ENCODE assay signal across 1 cellular context in the genomic region with DNA sequence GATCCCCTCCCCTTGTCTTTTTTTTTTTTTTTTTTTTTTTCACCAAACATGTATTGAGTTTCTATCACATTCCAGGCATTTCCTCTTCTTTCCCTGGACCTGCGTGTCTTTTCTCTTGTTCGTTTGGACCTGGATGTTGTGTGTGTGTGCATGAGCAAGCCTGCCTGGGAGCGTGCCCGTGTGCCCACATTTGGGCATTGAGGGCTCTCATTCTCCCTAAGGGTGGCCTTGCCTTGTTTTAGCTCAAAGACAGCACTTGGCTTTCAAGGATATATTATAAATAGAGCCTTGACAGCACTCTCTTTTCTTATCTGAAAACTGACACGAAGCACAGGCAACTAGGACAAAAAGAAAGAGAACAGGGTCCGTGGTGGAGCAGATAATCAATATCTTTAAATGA.
TF ChIP-seq lines count a peak whose summit lies in the region.

No MANE protein-coding gene starts in this region.

TF ChIP-seq in GM23338, 12 proteins besides CTCF, POLR2A, EP300 and RAD21 (continued from another document):
- TF ChIP-seq, protein P1, sequence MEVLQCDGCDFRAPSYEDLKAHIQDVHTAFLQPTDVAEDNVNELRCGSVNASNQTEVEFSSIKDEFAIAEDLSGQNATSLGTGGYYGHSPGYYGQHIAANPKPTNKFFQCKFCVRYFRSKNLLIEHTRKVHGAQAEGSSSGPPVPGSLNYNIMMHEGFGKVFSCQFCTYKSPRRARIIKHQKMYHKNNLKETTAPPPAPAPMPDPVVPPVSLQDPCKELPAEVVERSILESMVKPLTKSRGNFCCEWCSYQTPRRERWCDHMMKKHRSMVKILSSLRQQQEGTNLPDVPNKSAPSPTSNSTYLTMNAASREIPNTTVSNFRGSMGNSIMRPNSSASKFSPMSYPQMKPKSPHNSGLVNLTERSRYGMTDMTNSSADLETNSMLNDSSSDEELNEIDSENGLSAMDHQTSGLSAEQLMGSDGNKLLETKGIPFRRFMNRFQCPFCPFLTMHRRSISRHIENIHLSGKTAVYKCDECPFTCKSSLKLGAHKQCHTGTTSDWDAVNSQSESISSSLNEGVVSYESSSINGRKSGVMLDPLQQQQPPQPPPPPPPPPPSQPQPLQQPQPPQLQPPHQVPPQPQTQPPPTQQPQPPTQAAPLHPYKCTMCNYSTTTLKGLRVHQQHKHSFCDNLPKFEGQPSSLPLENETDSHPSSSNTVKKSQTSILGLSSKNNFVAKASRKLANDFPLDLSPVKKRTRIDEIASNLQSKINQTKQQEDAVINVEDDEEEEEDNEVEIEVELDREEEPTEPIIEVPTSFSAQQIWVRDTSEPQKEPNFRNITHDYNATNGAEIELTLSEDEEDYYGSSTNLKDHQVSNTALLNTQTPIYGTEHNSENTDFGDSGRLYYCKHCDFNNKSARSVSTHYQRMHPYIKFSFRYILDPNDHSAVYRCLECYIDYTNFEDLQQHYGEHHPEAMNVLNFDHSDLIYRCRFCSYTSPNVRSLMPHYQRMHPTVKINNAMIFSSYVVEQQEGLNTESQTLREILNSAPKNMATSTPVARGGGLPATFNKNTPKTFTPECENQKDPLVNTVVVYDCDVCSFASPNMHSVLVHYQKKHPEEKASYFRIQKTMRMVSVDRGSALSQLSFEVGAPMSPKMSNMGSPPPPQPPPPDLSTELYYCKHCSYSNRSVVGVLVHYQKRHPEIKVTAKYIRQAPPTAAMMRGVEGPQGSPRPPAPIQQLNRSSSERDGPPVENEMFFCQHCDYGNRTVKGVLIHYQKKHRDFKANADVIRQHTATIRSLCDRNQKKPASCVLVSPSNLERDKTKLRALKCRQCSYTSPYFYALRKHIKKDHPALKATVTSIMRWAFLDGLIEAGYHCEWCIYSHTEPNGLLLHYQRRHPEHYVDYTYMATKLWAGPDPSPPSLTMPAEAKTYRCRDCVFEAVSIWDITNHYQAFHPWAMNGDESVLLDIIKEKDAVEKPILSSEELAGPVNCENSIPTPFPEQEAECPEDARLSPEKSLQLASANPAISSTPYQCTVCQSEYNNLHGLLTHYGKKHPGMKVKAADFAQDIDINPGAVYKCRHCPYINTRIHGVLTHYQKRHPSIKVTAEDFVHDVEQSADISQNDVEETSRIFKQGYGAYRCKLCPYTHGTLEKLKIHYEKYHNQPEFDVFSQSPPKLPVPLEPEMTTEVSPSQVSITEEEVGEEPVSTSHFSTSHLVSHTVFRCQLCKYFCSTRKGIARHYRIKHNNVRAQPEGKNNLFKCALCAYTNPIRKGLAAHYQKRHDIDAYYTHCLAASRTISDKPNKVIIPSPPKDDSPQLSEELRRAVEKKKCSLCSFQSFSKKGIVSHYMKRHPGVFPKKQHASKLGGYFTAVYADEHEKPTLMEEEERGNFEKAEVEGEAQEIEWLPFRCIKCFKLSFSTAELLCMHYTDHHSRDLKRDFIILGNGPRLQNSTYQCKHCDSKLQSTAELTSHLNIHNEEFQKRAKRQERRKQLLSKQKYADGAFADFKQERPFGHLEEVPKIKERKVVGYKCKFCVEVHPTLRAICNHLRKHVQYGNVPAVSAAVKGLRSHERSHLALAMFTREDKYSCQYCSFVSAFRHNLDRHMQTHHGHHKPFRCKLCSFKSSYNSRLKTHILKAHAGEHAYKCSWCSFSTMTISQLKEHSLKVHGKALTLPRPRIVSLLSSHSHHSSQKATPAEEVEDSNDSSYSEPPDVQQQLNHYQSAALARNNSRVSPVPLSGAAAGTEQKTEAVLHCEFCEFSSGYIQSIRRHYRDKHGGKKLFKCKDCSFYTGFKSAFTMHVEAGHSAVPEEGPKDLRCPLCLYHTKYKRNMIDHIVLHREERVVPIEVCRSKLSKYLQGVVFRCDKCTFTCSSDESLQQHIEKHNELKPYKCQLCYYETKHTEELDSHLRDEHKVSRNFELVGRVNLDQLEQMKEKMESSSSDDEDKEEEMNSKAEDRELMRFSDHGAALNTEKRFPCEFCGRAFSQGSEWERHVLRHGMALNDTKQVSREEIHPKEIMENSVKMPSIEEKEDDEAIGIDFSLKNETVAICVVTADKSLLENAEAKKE (CRISPR knock-in tag; IDR thresholded peaks at IDR 0.05), result no peak
- no peak for TF ChIP-seq STAT1 (IDR thresholded peaks at IDR 0.05; ENCODE audit: unreplicated experiment)
- TF ChIP-seq, protein P2, sequence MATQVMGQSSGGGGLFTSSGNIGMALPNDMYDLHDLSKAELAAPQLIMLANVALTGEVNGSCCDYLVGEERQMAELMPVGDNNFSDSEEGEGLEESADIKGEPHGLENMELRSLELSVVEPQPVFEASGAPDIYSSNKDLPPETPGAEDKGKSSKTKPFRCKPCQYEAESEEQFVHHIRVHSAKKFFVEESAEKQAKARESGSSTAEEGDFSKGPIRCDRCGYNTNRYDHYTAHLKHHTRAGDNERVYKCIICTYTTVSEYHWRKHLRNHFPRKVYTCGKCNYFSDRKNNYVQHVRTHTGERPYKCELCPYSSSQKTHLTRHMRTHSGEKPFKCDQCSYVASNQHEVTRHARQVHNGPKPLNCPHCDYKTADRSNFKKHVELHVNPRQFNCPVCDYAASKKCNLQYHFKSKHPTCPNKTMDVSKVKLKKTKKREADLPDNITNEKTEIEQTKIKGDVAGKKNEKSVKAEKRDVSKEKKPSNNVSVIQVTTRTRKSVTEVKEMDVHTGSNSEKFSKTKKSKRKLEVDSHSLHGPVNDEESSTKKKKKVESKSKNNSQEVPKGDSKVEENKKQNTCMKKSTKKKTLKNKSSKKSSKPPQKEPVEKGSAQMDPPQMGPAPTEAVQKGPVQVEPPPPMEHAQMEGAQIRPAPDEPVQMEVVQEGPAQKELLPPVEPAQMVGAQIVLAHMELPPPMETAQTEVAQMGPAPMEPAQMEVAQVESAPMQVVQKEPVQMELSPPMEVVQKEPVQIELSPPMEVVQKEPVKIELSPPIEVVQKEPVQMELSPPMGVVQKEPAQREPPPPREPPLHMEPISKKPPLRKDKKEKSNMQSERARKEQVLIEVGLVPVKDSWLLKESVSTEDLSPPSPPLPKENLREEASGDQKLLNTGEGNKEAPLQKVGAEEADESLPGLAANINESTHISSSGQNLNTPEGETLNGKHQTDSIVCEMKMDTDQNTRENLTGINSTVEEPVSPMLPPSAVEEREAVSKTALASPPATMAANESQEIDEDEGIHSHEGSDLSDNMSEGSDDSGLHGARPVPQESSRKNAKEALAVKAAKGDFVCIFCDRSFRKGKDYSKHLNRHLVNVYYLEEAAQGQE (IDR thresholded peaks at IDR 0.05; ENCODE audit: unreplicated experiment), result no peak
- TF ChIP-seq ZNF331 (CRISPR knock-in tag; IDR thresholded peaks at IDR 0.05; ENCODE audit: low read depth), result no peak
